ENCODE assay signal across 37 cellular contexts in the genomic region with DNA sequence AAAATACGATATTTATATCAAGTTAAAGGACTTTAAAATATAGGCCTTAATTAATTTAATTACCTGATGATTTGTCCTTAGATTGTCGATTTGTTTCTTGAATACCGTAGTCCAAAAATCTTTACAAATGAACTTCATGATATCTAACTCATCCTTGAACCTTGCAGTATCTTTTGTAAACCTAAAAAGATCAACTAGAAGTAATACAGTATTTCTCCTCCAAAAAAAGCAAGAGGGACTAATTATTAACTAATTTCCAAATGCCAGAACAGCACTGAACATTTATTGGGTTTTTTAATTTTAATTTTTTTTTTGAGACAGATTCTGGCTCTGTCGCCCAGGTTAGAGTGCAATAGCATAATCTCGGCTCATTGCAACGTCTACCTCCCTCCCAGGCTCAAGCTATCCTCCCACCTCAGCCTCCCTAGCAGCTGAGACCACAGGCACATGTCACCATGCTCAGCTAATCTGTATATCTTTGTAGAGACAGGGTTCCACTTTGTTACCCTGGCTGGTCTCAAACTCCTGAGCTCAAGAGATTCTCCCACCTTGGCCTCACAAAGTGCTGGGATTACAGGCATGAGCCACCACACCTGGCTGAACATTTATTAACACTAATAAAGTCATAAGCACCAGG.
"Had no signal": no experiment of that assay in that cellular context is flagged by ENCODE, and none has a peak within 500 bp of the region (broad histone marks: within the 10 kb centered on the region; RNA-seq: fewer than 3 reads in every experiment).

No MANE protein-coding gene starts in this region.

- H3K27me3 ChIP-seq: adrenal gland, body of pancreas, brain microvascular endothelial cell, breast epithelium had no signal

- H3K4me1 Mint-ChIP-seq: activated B cell treated with CpG ODN at 0.5 μM for 24 hours had no signal

- H3K9me3 Mint-ChIP-seq: activated B cell treated with CpG ODN at 0.5 μM for 24 hours; activated CD4-positive, alpha-beta memory T cell treated with anti-CD3 and anti-CD28 coated beads for 36 hours; activated CD4-positive, alpha-beta T cell treated with anti-CD3 and anti-CD28 coated beads, Interleukin-2, amount 10 ng/mL, durations not matched to agents 24 days and 14 days; activated CD8-positive, alpha-beta T cell treated with anti-CD3 and anti-CD28 coated beads for 36 hours; activated naive CD4-positive, alpha-beta T cell treated with anti-CD3 and anti-CD28 coated beads for 36 hours; activated naive CD4-positive, alpha-beta T cell treated with anti-CD3 and anti-CD28 coated beads, Interleukin-2, amount 50 U/mL, for 72 hours; activated naive CD8-positive, alpha-beta T cell treated with anti-CD3 and anti-CD28 coated beads for 36 hours; activated T-cell treated with anti-CD3 and anti-CD28 coated beads, Interleukin-2, amount 50 U/mL, for 4 hours; activated T-cell treated with anti-CD3 and anti-CD28 coated beads, Interleukin-2, amount 50 U/mL, for 72 hours; activated T-helper 1 cell treated with anti-CD3 and anti-CD28 coated beads, Interleukin-12 subunit alpha, Interleukin-12 subunit beta, Interleukin-2, Interleukin-4 antibody, amounts not matched to agents 30 ng/mL and 10 ng/mL and 1 ng/mL, durations not matched to agents 14 hours and 24 hours and 36 hours; activated T-helper 17 cell treated with anti-CD3 and anti-CD28 coated beads, Interleukin-2, amount 50 U/mL, for 72 hours; T-helper 1 cell treated with Interleukin-12 subunit alpha and Interleukin-12 subunit beta and Interleukin-4 antibody, amounts not matched to agents 30 μg/mL and 1 μg/mL, for 36 hours; T-helper 2 cell treated with Interferon-gamma antibody and Interleukin-4, amounts not matched to agents 5 μg/mL and 100 μg/mL, for 36 hours had no signal

- H3K27ac Mint-ChIP-seq: activated B cell treated with CpG ODN at 0.5 μM for 24 hours; activated CD4-positive, alpha-beta memory T cell treated with anti-CD3 and anti-CD28 coated beads for 36 hours; activated CD4-positive, alpha-beta T cell treated with anti-CD3 and anti-CD28 coated beads, Interleukin-2, amount 10 ng/mL, durations not matched to agents 24 days and 14 days; activated CD8-positive, alpha-beta T cell treated with anti-CD3 and anti-CD28 coated beads for 36 hours; activated naive CD4-positive, alpha-beta T cell treated with anti-CD3 and anti-CD28 coated beads for 36 hours; activated naive CD4-positive, alpha-beta T cell treated with anti-CD3 and anti-CD28 coated beads, Interleukin-2, amount 50 U/mL, for 72 hours; activated naive CD8-positive, alpha-beta T cell treated with anti-CD3 and anti-CD28 coated beads for 36 hours; activated T-cell treated with anti-CD3 and anti-CD28 coated beads, Interleukin-2, amount 50 U/mL, for 72 hours; activated T-helper 1 cell treated with anti-CD3 and anti-CD28 coated beads, Interleukin-12 subunit alpha, Interleukin-12 subunit beta, Interleukin-2, Interleukin-4 antibody, amounts not matched to agents 30 ng/mL and 10 ng/mL and 1 ng/mL, durations not matched to agents 14 hours and 24 hours and 36 hours; activated T-helper 17 cell treated with anti-CD3 and anti-CD28 coated beads, Interleukin-2, amount 50 U/mL, for 72 hours; T-helper 1 cell treated with Interleukin-12 subunit alpha and Interleukin-12 subunit beta and Interleukin-4 antibody, amounts not matched to agents 30 μg/mL and 1 μg/mL, for 36 hours; T-helper 2 cell treated with Interferon-gamma antibody and Interleukin-4, amounts not matched to agents 5 μg/mL and 100 μg/mL, for 36 hours had no signal

- H3K4me3 ChIP-seq: adrenal gland, body of pancreas, breast epithelium had no signal

- H3K9me3 ChIP-seq: adrenal gland, body of pancreas, breast epithelium had no signal

- H3K36me3 ChIP-seq: breast epithelium had no signal

- H3K4me3 Mint-ChIP-seq: activated B cell treated with CpG ODN at 0.5 μM for 24 hours; activated CD4-positive, alpha-beta memory T cell treated with anti-CD3 and anti-CD28 coated beads for 36 hours; activated CD4-positive, alpha-beta T cell treated with anti-CD3 and anti-CD28 coated beads, Interleukin-2, amount 10 ng/mL, durations not matched to agents 24 days and 14 days; activated CD8-positive, alpha-beta T cell treated with anti-CD3 and anti-CD28 coated beads for 36 hours; activated naive CD4-positive, alpha-beta T cell treated with anti-CD3 and anti-CD28 coated beads for 36 hours; activated naive CD8-positive, alpha-beta T cell treated with anti-CD3 and anti-CD28 coated beads for 36 hours; activated T-cell treated with anti-CD3 and anti-CD28 coated beads, Interleukin-2, amount 50 U/mL, for 4 hours; activated T-cell treated with anti-CD3 and anti-CD28 coated beads, Interleukin-2, amount 50 U/mL, for 72 hours; activated T-helper 1 cell treated with anti-CD3 and anti-CD28 coated beads, Interleukin-12 subunit alpha, Interleukin-12 subunit beta, Interleukin-2, Interleukin-4 antibody, amounts not matched to agents 30 ng/mL and 10 ng/mL and 1 ng/mL, durations not matched to agents 14 hours and 24 hours and 36 hours; activated T-helper 17 cell treated with anti-CD3 and anti-CD28 coated beads, Interleukin-2, amount 50 U/mL, for 72 hours; T-helper 1 cell treated with Interleukin-12 subunit alpha and Interleukin-12 subunit beta and Interleukin-4 antibody, amounts not matched to agents 30 μg/mL and 1 μg/mL, for 36 hours; T-helper 2 cell treated with Interferon-gamma antibody and Interleukin-4, amounts not matched to agents 5 μg/mL and 100 μg/mL, for 36 hours had no signal

- FAIRE-seq: astrocyte, TTC549 had no signal

- H3K27me3 Mint-ChIP-seq: activated B cell treated with CpG ODN at 0.5 μM for 24 hours; activated CD4-positive, alpha-beta memory T cell treated with anti-CD3 and anti-CD28 coated beads for 36 hours; activated CD4-positive, alpha-beta T cell treated with anti-CD3 and anti-CD28 coated beads, Interleukin-2, amount 10 ng/mL, durations not matched to agents 24 days and 14 days; activated CD8-positive, alpha-beta T cell treated with anti-CD3 and anti-CD28 coated beads for 36 hours; activated naive CD8-positive, alpha-beta T cell treated with anti-CD3 and anti-CD28 coated beads for 36 hours; activated T-helper 17 cell treated with anti-CD3 and anti-CD28 coated beads, Interleukin-2, amount 50 U/mL, for 72 hours had no signal

- DNase-seq: activated B cell treated with CpG ODN at 0.5 μM for 24 hours; activated CD4-positive, alpha-beta memory T cell treated with anti-CD3 and anti-CD28 coated beads for 36 hours; activated CD4-positive, alpha-beta T cell treated with anti-CD3 and anti-CD28 coated beads for 4 hours; activated CD4-positive, alpha-beta T cell treated with anti-CD3 and anti-CD28 coated beads, Interleukin-2, amount 10 ng/mL, durations not matched to agents 24 days and 14 days; activated CD4-positive, alpha-beta T cell treated with anti-CD3 and anti-CD28 coated beads, Interleukin-2, amount 50 U/mL, for 1 hour; activated CD4-positive, alpha-beta T cell treated with anti-CD3 and anti-CD28 coated beads, Interleukin-2, amount 50 U/mL, for 4 hours; activated CD4-positive, CD25-positive, alpha-beta regulatory T cell treated with anti-CD3 and anti-CD28 coated beads, Interleukin-2, amount 50 U/mL, for 72 hours; activated CD8-positive, alpha-beta memory T cell treated with anti-CD3 and anti-CD28 coated beads, Interleukin-2, amount 50 U/mL, for 4 hours; activated CD8-positive, alpha-beta T cell treated with anti-CD3 and anti-CD28 coated beads for 36 hours; activated effector memory CD4-positive, alpha-beta T cell treated with anti-CD3 and anti-CD28 coated beads, Interleukin-2, amount 50 U/mL, for 16 hours; activated gamma-delta T cell treated with Interleukin-2 at 50 U/mL for 16 hours; activated naive CD4-positive, alpha-beta T cell; activated naive CD4-positive, alpha-beta T cell treated with anti-CD3 and anti-CD28 coated beads for 36 hours; activated naive CD4-positive, alpha-beta T cell treated with anti-CD3 and anti-CD28 coated beads, Interleukin-2, amount 50 U/mL, for 16 hours; activated naive CD8-positive, alpha-beta T cell treated with anti-CD3 and anti-CD28 coated beads for 36 hours; activated T-cell treated with anti-CD3 and anti-CD28 coated beads for 4 hours; activated T-cell treated with anti-CD3 and anti-CD28 coated beads, Interleukin-2, amount 50 U/mL, for 1 hour; activated T-cell treated with anti-CD3 and anti-CD28 coated beads, Interleukin-2, amount 50 U/mL, for 4 hours; activated T-cell treated with anti-CD3 and anti-CD28 coated beads, Interleukin-2, amount 50 U/mL, for 72 hours; adrenal gland; amniotic stem cell; aorta; body of pancreas; brain microvascular endothelial cell; central memory CD4-positive, alpha-beta T cell; T-helper 1 cell; T-helper 2 cell; T-helper 9 cell had no signal

- ATAC-seq: activated CD8-positive, alpha-beta T cell treated with anti-CD3 and anti-CD28 coated beads for 36 hours; activated naive CD4-positive, alpha-beta T cell treated with anti-CD3 and anti-CD28 coated beads, Interleukin-2, amount 50 U/mL, for 72 hours; activated T-cell treated with anti-CD3 and anti-CD28 coated beads, Interleukin-2, amount 50 U/mL, for 4 hours; activated T-cell treated with anti-CD3 and anti-CD28 coated beads, Interleukin-2, amount 50 U/mL, for 72 hours; activated T-helper 17 cell treated with anti-CD3 and anti-CD28 coated beads, Interleukin-2, amount 50 U/mL, for 72 hours; body of pancreas had no signal

- H3K4me1 ChIP-seq: body of pancreas, breast epithelium had no signal

- H3K27ac ChIP-seq: adrenal gland, body of pancreas, brain microvascular endothelial cell, breast epithelium, VCaP had no signal
